ENCODE assay signal across 19 cellular contexts in genomic region chr5:133531178-133531577, GRCh38.
DNase-seq lines count a peak whose midpoint lies in the region; ATAC-seq and TF ChIP-seq lines count a peak whose summit lies in the region.
"Had no signal": no experiment of that assay in that cellular context is flagged by ENCODE, and none has a peak within 500 bp of the region (broad histone marks: within the 10 kb centered on the region; RNA-seq: fewer than 3 reads in every experiment).

No MANE protein-coding gene starts in this region.

- H3K4me1 Mint-ChIP-seq in glutamatergic neuron (ENCODE audit: low read depth, unreplicated experiment), result peaks cover 28% of the 10 kb centered on the region
- H3K4me1 Mint-ChIP-seq: B cell, GM23338 had no signal

- H3K36me3 ChIP-seq in parathyroid adenoma (ENCODE audit: control insufficient read depth, insufficient read depth, low read length), result no peaks in the 10 kb centered on the region
- H3K36me3 ChIP-seq: colonic mucosa had no signal

- H3K27ac Mint-ChIP-seq in glutamatergic neuron (ENCODE audit: unreplicated experiment), result no peak overlapping the region
- H3K27ac Mint-ChIP-seq: B cell, GM23338 had no signal

- peaks cover 4% of the 10 kb centered on the region for H3K27me3 Mint-ChIP-seq in glutamatergic neuron (ENCODE audit: unreplicated experiment)

- H3K9me3 ChIP-seq in parathyroid adenoma (ENCODE audit: control insufficient read depth, low read length), result no peaks in the 10 kb centered on the region
- H3K9me3 ChIP-seq: colonic mucosa, mucosa of descending colon had no signal

- no peak overlapping the region for H3K4me3 Mint-ChIP-seq in glutamatergic neuron (ENCODE audit: unreplicated experiment)
- H3K4me3 Mint-ChIP-seq: B cell; GM23338; T-helper 1 cell treated with Interleukin-12 subunit alpha and Interleukin-12 subunit beta and Interleukin-4 antibody, amounts not matched to agents 30 μg/mL and 1 μg/mL, for 36 hours had no signal

- no peak overlapping the region for H2AFZ ChIP-seq in parathyroid adenoma
- H2AFZ ChIP-seq: GM23338 had no signal

- peak overlapping the region; percentile 16 for H3K27ac ChIP-seq in parathyroid adenoma
- H3K27ac ChIP-seq: colonic mucosa, epithelial cell of prostate had no signal

- H3K27me3 ChIP-seq in parathyroid adenoma (ENCODE audit: control insufficient read depth, insufficient read depth, low read length), result no peaks in the 10 kb centered on the region
- H3K27me3 ChIP-seq: colonic mucosa had no signal

- no peaks in the 10 kb centered on the region for H3K79me2 ChIP-seq in parathyroid adenoma

- H3K9ac ChIP-seq in parathyroid adenoma, result no peak overlapping the region

- DNase-seq in omental fat pad (ENCODE audit: low spot score) (no peak), NCI-H2081 (lab: John Stamatoyannopoulos, UW) (no peak), H4 (ENCODE audit: low spot score) (no peak), glutamatergic neuron (no peak)
- DNase-seq: activated CD4-positive, alpha-beta T cell treated with anti-CD3 and anti-CD28 coated beads for 1 hour; anterior cingulate cortex; colonic mucosa; kidney; mucosa of descending colon; NCI-H2171; stimulated activated CD4-positive, alpha-beta T cell treated with anti-CD3 and anti-CD28 coated beads, Interleukin-12 subunit alpha, Interleukin-12 subunit beta, amount 100 ng/mL, for 4 hours had no signal

- no peak overlapping the region for H3K4me3 ChIP-seq in parathyroid adenoma (ENCODE audit: low read depth, low read length)
- H3K4me3 ChIP-seq: colonic mucosa, GM23338, mucosa of descending colon had no signal

- TF ChIP-seq POLR2A in GM18505 (IDR thresholded peaks at IDR 0.05; ENCODE audit: borderline replicate concordance, extremely low read depth, insufficient read depth, insufficient read length), result no peak

- TF ChIP-seq CTCF in parathyroid adenoma (IDR thresholded peaks at IDR 0.05) (no peak), omental fat pad (IDR thresholded peaks at IDR 0.05) (no peak), glutamatergic neuron (IDR thresholded peaks at IDR 0.05; ENCODE audit: partially characterized antibody, unreplicated experiment) (no peak)

- ATAC-seq in GM18505 (IDR thresholded peaks at IDR 0.05; ENCODE audit: unreplicated experiment) (peak; percentile 58), GM21381 (IDR thresholded peaks at IDR 0.05; ENCODE audit: unreplicated experiment) (peak; percentile 85), HG03135 (IDR thresholded peaks at IDR 0.05; ENCODE audit: unreplicated experiment) (peak; percentile 55), omental fat pad (ENCODE audit: low FRiP score) (no peak)
- ATAC-seq: GM23338, mucosa of descending colon had no signal

- H3K36me3 Mint-ChIP-seq in glutamatergic neuron (ENCODE audit: unreplicated experiment), result no peaks in the 10 kb centered on the region

- H3K4me1 ChIP-seq in parathyroid adenoma, result peaks cover 8% of the 10 kb centered on the region
- H3K4me1 ChIP-seq: colonic mucosa had no signal

- no peak overlapping the region for H3K4me2 ChIP-seq in parathyroid adenoma (ENCODE audit: low read length)
- H3K4me2 ChIP-seq: GM23338 had no signal

- H3K9me3 Mint-ChIP-seq in glutamatergic neuron (ENCODE audit: unreplicated experiment), result peaks cover 8% of the 10 kb centered on the region
- H3K9me3 Mint-ChIP-seq: GM23338; T-helper 1 cell treated with Interleukin-12 subunit alpha and Interleukin-12 subunit beta and Interleukin-4 antibody, amounts not matched to agents 30 μg/mL and 1 μg/mL, for 36 hours had no signal
